ENCODE assay signal across 8 cellular contexts in the genomic region with DNA sequence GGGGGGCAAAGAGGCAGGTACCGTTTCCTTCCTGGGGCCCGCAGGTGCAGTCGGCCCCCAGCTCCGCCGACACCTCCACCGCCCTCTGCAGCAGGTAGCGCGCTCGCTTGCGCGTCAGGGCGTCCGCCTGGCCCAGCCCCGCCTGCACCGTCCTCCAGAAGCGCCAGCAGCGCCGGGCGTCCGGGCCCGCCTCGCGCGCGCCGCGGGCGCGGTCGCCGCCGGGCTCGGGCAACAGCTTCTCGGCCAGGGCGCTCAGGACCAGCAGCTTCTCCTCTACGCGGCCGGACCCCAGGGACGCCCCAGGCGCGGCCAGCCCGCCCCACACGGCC. TPM values are rescaled to one million over a fixed set of nuclear protein-coding genes. Genes with fewer than 3 reads are reported as not detected.
DNase-seq lines count a peak whose midpoint lies in the region; ATAC-seq and TF ChIP-seq lines count a peak whose summit lies in the region.

No MANE protein-coding gene starts in this region.

- peak; percentile 46 for ATAC-seq in HG03196 (IDR thresholded peaks at IDR 0.05; ENCODE audit: unreplicated experiment)
- ATAC-seq in activated T-cell treated with anti-CD3 and anti-CD28 coated beads, Interleukin-2, amount 50 U/mL, for 4 hours, result peak; percentile 75 to 81
- peak; percentile 80 for ATAC-seq in omental fat pad (ENCODE audit: low FRiP score)

- H3K27me3 ChIP-seq in BE2C (no peaks in the 10 kb centered on the region; the same call in 1 of the 2 replicates), tibial artery (no peaks in the 10 kb centered on the region)

- H3K27me3 Mint-ChIP-seq in activated T-cell treated with anti-CD3 and anti-CD28 coated beads, Interleukin-2, amount 50 U/mL, for 4 hours (ENCODE audit: low read depth), result peaks cover 10% of the 10 kb centered on the region

- H3K4me3 ChIP-seq in BE2C (ENCODE audit: low read depth, low read length) (peak overlapping the region; percentile 92), fibroblast of the aortic adventitia (ENCODE audit: low read depth, low read length) (peak overlapping the region; percentile 79), tibial artery (peak overlapping the region; percentile 64 to 66)

- H3K4me3 Mint-ChIP-seq in activated T-cell treated with anti-CD3 and anti-CD28 coated beads, Interleukin-2, amount 50 U/mL, for 4 hours, result peak overlapping the region; percentile 84

- peaks cover 4% of the 10 kb centered on the region for H3K36me3 Mint-ChIP-seq in activated T-cell treated with anti-CD3 and anti-CD28 coated beads, Interleukin-2, amount 50 U/mL, for 4 hours (ENCODE audit: insufficient read depth)

- intact Hi-C loops in tibial artery (cut with DNase I; ENCODE audit: low total_unique reads), result loop anchor here (10.0 kb wide), 1 partner anchor 947 kb away; no protein-coding TSS in a partner anchor

- H3K9me3 Mint-ChIP-seq in activated T-cell treated with anti-CD3 and anti-CD28 coated beads, Interleukin-2, amount 50 U/mL, for 4 hours, result no peaks in the 10 kb centered on the region

- TF ChIP-seq POLR2A in GM19099 (IDR thresholded peaks at IDR 0.05; ENCODE audit: extremely low read depth, insufficient read length, low read depth), result peak; percentile 59

- peak overlapping the region; percentile 4 to 74 for H3K27ac ChIP-seq in tibial artery

- H3K4me1 Mint-ChIP-seq in activated T-cell treated with anti-CD3 and anti-CD28 coated beads, Interleukin-2, amount 50 U/mL, for 4 hours (ENCODE audit: low read depth), result peaks cover 44% of the 10 kb centered on the region

- TF ChIP-seq CTCF in BE2C (IDR thresholded peaks at IDR 0.05; ENCODE audit: low read depth, low read length) (no peak), fibroblast of the aortic adventitia (IDR thresholded peaks at IDR 0.05; ENCODE audit: insufficient read depth, low read length) (no peak), omental fat pad (IDR thresholded peaks at IDR 0.05) (no peak), tibial artery (IDR thresholded peaks at IDR 0.05) (no peak)

- H3K4me1 ChIP-seq in BE2C (no peaks in the 10 kb centered on the region), tibial artery (peaks cover 0 to 6% (median 3%) of the 10 kb centered on the region in 4 donors)

- H3K36me3 ChIP-seq in BE2C (no peaks in the 10 kb centered on the region), tibial artery (no peaks in the 10 kb centered on the region)

- H3K9me3 ChIP-seq in BE2C (no peaks in the 10 kb centered on the region), tibial artery (no peaks in the 10 kb centered on the region)

- DNase-seq in BE2C (no peak), NOMO-1 (lab: John Stamatoyannopoulos, UW; ENCODE audit: unreplicated experiment in 2 of 2) (peak; percentile 27 to 63), fibroblast of the aortic adventitia (ENCODE audit: low read depth) (peak; percentile 28), omental fat pad (ENCODE audit: low spot score) (no peak), tibial artery (peak; percentile 41 to 74)
- peak; percentile 69 for DNase-seq in activated T-cell treated with anti-CD3 and anti-CD28 coated beads, Interleukin-2, amount 50 U/mL, for 4 hours

RNA-seq across cellular contexts. Expression of a gene that starts 0.9 kb away (rescaled TPM):
- 30.9 TPM for polyA plus RNA-seq in BE2C (2012; ENCODE audit: insufficient read depth, insufficient read length, low read depth)
- total RNA-seq in activated T-cell treated with anti-CD3 and anti-CD28 coated beads, Interleukin-2, amount 50 U/mL, for 4 hours, result 10 to 100 TPM; 27.6 to 38.0 (median 33.5) TPM
- total RNA-seq in fibroblast of the aortic adventitia (ENCODE audit: low replicate concordance), result 12.0 and 22.2 TPM in 2 replicates
- 10 to 100 TPM; 12.1 to 26.0 (median 13.6) TPM for total RNA-seq in omental fat pad

Comparison
In these comparisons a context has a peak if more than half of its experiments do, and no peak if none do; other contexts are left out.
1. DNase-seq: peak in NOMO-1 (2 of 2), activated T-cell treated with anti-CD3 and anti-CD28 coated beads, Interleukin-2, amount 50 U/mL, for 4 hours (single experiment), fibroblast of the aortic adventitia (single experiment) and tibial artery (2 of 2); none in BE2C (single experiment) and omental fat pad (single experiment).
2. Peak in every context shown above with its lines, with median percentiles within 50 percentile points of each other: H3K4me3 ChIP-seq and ATAC-seq.